ENCODE assay signal across 9 cellular contexts in genomic region chr1:229855999-229856650, GRCh38.
DNase-seq lines count a peak whose midpoint lies in the region; ATAC-seq and TF ChIP-seq lines count a peak whose summit lies in the region.
"Had no signal": no experiment of that assay in that cellular context is flagged by ENCODE, and none has a peak within 500 bp of the region (broad histone marks: within the 10 kb centered on the region; RNA-seq: fewer than 3 reads in every experiment).

No MANE protein-coding gene starts in this region.

- peak; percentile 97 for ATAC-seq in GM19455 (IDR thresholded peaks at IDR 0.05; ENCODE audit: unreplicated experiment)
- ATAC-seq in HG03378 (IDR thresholded peaks at IDR 0.05; ENCODE audit: unreplicated experiment): peak; percentile 90

- H3K27ac ChIP-seq in prostate gland (no peak overlapping the region), colonic mucosa (no peak overlapping the region)
- H3K27ac ChIP-seq: epithelial cell of prostate had no signal

- peaks cover 6% of the 10 kb centered on the region for H3K4me1 Mint-ChIP-seq in T-helper 2 cell treated with Interferon-gamma antibody and Interleukin-4, amounts not matched to agents 5 μg/mL and 100 μg/mL, for 36 hours (ENCODE audit: low read depth)

- H3K4me1 ChIP-seq in prostate gland (replicated peaks) (no peaks in the 10 kb centered on the region), colonic mucosa (no peaks in the 10 kb centered on the region)

- H3K4me3 ChIP-seq in GM12864 (ENCODE audit: low read depth, low read length): peak overlapping the region; percentile 30; the same call in 1 of the 2 replicates
- no peak overlapping the region for H3K4me3 ChIP-seq in prostate gland
- no peak overlapping the region for H3K4me3 ChIP-seq in colonic mucosa

- peak; percentile 66 for DNase-seq in GM12864 (ENCODE audit: low read depth)
- DNase-seq in T-helper 2 cell treated with Interferon-gamma antibody and Interleukin-4, amounts not matched to agents 5 μg/mL and 100 μg/mL, for 36 hours (ENCODE audit: low spot score): no peak
- DNase-seq in myocyte (ENCODE audit: low read depth): peak; percentile 67
- no peak for DNase-seq in AG08396 (ENCODE audit: low spot score)
- DNase-seq in prostate gland (ENCODE audit: low spot score): no peak
- DNase-seq in colonic mucosa: no peak

- TF ChIP-seq CTCF in GM12864 (IDR thresholded peaks at IDR 0.05; ENCODE audit: low read depth, low read length, missing control alignments): no peak
- TF ChIP-seq CTCF in prostate gland (IDR thresholded peaks at IDR 0.05): no peak
- no peak for TF ChIP-seq CTCF in colonic mucosa (IDR thresholded peaks at IDR 0.05)

- H3K9me3 Mint-ChIP-seq in T-helper 2 cell treated with Interferon-gamma antibody and Interleukin-4, amounts not matched to agents 5 μg/mL and 100 μg/mL, for 36 hours: no peaks in the 10 kb centered on the region

- H3K9ac ChIP-seq in colonic mucosa (ENCODE audit: low read depth in 2 of 2, low read length in 2 of 2): no peak overlapping the region

- TF ChIP-seq POLR2A in prostate gland (IDR thresholded peaks at IDR 0.05): no peak

- H3K27me3 Mint-ChIP-seq in T-helper 2 cell treated with Interferon-gamma antibody and Interleukin-4, amounts not matched to agents 5 μg/mL and 100 μg/mL, for 36 hours (ENCODE audit: low read depth): peaks cover 4% of the 10 kb centered on the region

- no peaks in the 10 kb centered on the region for H3K36me3 ChIP-seq in prostate gland
- no peaks in the 10 kb centered on the region for H3K36me3 ChIP-seq in colonic mucosa

- no peaks in the 10 kb centered on the region for H3K9me3 ChIP-seq in prostate gland
- H3K9me3 ChIP-seq in colonic mucosa: no peaks in the 10 kb centered on the region

- H3K27ac Mint-ChIP-seq in T-helper 2 cell treated with Interferon-gamma antibody and Interleukin-4, amounts not matched to agents 5 μg/mL and 100 μg/mL, for 36 hours: no peak overlapping the region

- H3K4me3 Mint-ChIP-seq in T-helper 2 cell treated with Interferon-gamma antibody and Interleukin-4, amounts not matched to agents 5 μg/mL and 100 μg/mL, for 36 hours: peak overlapping the region; percentile 87

- 72% methylated on average over 7 of the region's 7 CpGs for WGBS in prostate gland

- intact Hi-C loops in prostate gland (cut with DNase I): no loop called here
- intact Hi-C loops in colonic mucosa (cut with DNase I): no loop called here

- H3K27me3 ChIP-seq in prostate gland (replicated peaks; ENCODE audit: insufficient read depth): no peaks in the 10 kb centered on the region
- no peaks in the 10 kb centered on the region for H3K27me3 ChIP-seq in colonic mucosa

- no peaks in the 10 kb centered on the region for H3K36me3 Mint-ChIP-seq in T-helper 2 cell treated with Interferon-gamma antibody and Interleukin-4, amounts not matched to agents 5 μg/mL and 100 μg/mL, for 36 hours (ENCODE audit: low read depth)

Comparison
In these comparisons a context has a peak if more than half of its experiments do, and no peak if none do; other contexts are left out.
1. DNase-seq: peak in GM12864 (single experiment) and myocyte (single experiment); none in T-helper 2 cell treated with Interferon-gamma antibody and Interleukin-4, amounts not matched to agents 5 μg/mL and 100 μg/mL, for 36 hours (single experiment), AG08396 (single experiment), prostate gland (single experiment) and colonic mucosa (single experiment).